In genomic region chr14:53019391-53019790, GRCh38 we compare ENCODE assay signal across 19 cellular contexts.
"Had no signal": no experiment of that assay in that cellular context is flagged by ENCODE, and none has a peak within 500 bp of the region (broad histone marks: within the 10 kb centered on the region; RNA-seq: fewer than 3 reads in every experiment).

No MANE protein-coding gene starts in this region.

- H3K9me3 ChIP-seq: thyroid gland had no signal

- H3K4me1 ChIP-seq: thyroid gland had no signal

- H3K36me3 ChIP-seq: thyroid gland had no signal

- DNase-seq: activated B cell treated with CpG ODN at 0.5 μM for 24 hours; activated CD4-positive, alpha-beta T cell treated with anti-CD3 and anti-CD28 coated beads for 4 hours; activated CD8-positive, alpha-beta T cell treated with anti-CD3 and anti-CD28 coated beads, Interleukin-2, amount 10 ng/mL, durations not matched to agents 7 days and 5 days; activated effector memory CD4-positive, alpha-beta T cell treated with Interleukin-2 at 50 U/mL for 16 hours; activated naive CD4-positive, alpha-beta T cell treated with anti-CD3 and anti-CD28 coated beads, Interleukin-2, amount 10 ng/mL, durations not matched to agents 7 days and 5 days; activated naive CD8-positive, alpha-beta T cell treated with anti-CD3 and anti-CD28 coated beads, Interleukin-2, amount 50 U/mL, for 24 hours; activated T-cell treated with anti-CD3 and anti-CD28 coated beads, Interleukin-2, amount 50 U/mL, for 24 hours; aorta; kidney; midbrain; nucleus accumbens; retina; stimulated activated CD4-positive, alpha-beta T cell treated with anti-CD3 and anti-CD28 coated beads, Interleukin-12 subunit alpha, Interleukin-12 subunit beta, amount 100 ng/mL, for 4 hours; stimulated activated CD4-positive, alpha-beta T cell treated with anti-CD3 and anti-CD28 coated beads, Interleukin-1b, Interleukin-23, amount 100 ng/mL, for 48 hours; stimulated activated naive CD4-positive, alpha-beta T cell treated with Interleukin-2 at 50 U/mL for 16 hours; T-cell; thyroid gland had no signal

- H3K27ac ChIP-seq: thyroid gland had no signal

- H3K27me3 ChIP-seq: thyroid gland had no signal

- H3K4me3 ChIP-seq: lung, thyroid gland had no signal

- ATAC-seq: activated CD8-positive, alpha-beta T cell treated with anti-CD3 and anti-CD28 coated beads, Interleukin-2, amount 10 ng/mL, durations not matched to agents 7 days and 5 days; activated naive CD8-positive, alpha-beta T cell treated with anti-CD3 and anti-CD28 coated beads, Interleukin-2, amount 50 U/mL, for 24 hours; left lobe of liver; T-cell had no signal
